In the genomic region with DNA sequence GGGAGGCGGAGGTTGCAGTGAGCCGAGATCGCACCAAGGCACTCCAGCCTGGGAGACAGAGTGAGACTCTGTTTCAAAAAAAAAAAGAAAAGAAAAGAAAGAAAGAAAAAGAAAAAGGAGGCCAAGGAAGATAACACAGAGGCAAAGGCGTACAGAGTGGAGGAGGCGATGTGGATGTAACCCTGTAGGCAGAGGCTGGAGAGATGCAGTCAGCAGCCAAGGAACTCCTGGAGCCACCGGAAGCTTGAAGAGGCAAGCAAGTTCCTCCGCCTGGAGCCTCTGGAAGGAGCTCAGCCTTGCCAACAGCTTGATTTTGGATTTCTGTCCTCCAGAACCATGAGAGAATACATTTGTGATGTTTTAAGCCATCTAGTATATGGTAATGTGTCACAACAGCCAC, we compare ENCODE assay signal across 28 cellular contexts. TPM values are rescaled to one million over a fixed set of nuclear protein-coding genes. Genes with fewer than 3 reads are reported as not detected.
"Had no signal": no experiment of that assay in that cellular context is flagged by ENCODE, and none has a peak within 500 bp of the region (broad histone marks: within the 10 kb centered on the region; RNA-seq: fewer than 3 reads in every experiment).

No MANE protein-coding gene starts in this region.

- ATAC-seq: activated CD4-positive, CD25-positive, alpha-beta regulatory T cell treated with anti-CD3 and anti-CD28 coated beads, Interleukin-2, amount 50 U/mL, for 24 hours; activated CD8-positive, alpha-beta T cell treated with anti-CD3 and anti-CD28 coated beads for 36 hours; activated T-cell treated with anti-CD3 and anti-CD28 coated beads, Interleukin-2, amount 50 U/mL, for 72 hours; body of pancreas; SK-N-SH treated with all-trans-retinoic acid at 6 μM for 48 hours had no signal

- H3K9ac ChIP-seq: KMS-11 had no signal

- H3K27ac Mint-ChIP-seq: activated CD8-positive, alpha-beta T cell treated with anti-CD3 and anti-CD28 coated beads for 36 hours; activated T-cell treated with anti-CD3 and anti-CD28 coated beads, Interleukin-2, amount 50 U/mL, for 72 hours; activated T-helper 2 cell treated with anti-CD3 and anti-CD28 coated beads, Interferon-gamma antibody, Interleukin-2, Interleukin-4, amounts not matched to agents 10 μg/mL and 5 μg/mL and 100 μg/mL, durations not matched to agents 14 hours and 24 hours and 36 hours; T-helper 1 cell treated with Interleukin-12 subunit alpha and Interleukin-12 subunit beta and Interleukin-4 antibody, amounts not matched to agents 30 μg/mL and 1 μg/mL, for 36 hours had no signal

- H3K9me3 ChIP-seq: body of pancreas, MG63, Peyer's patch, SJCRH30 had no signal

- DNase-seq: activated CD4-positive, alpha-beta T cell treated with anti-CD3 and anti-CD28 coated beads for 4 hours; activated CD8-positive, alpha-beta memory T cell treated with anti-CD3 and anti-CD28 coated beads, Interleukin-2, amount 50 U/mL, for 4 hours; activated CD8-positive, alpha-beta T cell treated with anti-CD3 and anti-CD28 coated beads for 36 hours; activated gamma-delta T cell treated with Interleukin-2 at 50 U/mL for 16 hours; activated naive CD4-positive, alpha-beta T cell treated with anti-CD3 and anti-CD28 coated beads, Interleukin-2, amount 50 U/mL, for 16 hours; activated T-cell treated with anti-CD3 and anti-CD28 coated beads, Interleukin-2, amount 50 U/mL, for 72 hours; body of pancreas; central memory CD4-positive, alpha-beta T cell; MG63; MV-4-11; NCI-H1092 treated with DMSO at 0.1 percent for 48 hours; NCI-H1417 treated with DMSO at 0.1 percent for 48 hours; NCI-H1694; NCI-H2029; NCI-H345; NCI-H510A; NCI-H526 treated with DMSO at 0.1 percent for 48 hours; NCI-H82; Peyer's patch; Right ventricle myocardium superior; SJCRH30 had no signal

- H3K4me3 Mint-ChIP-seq: activated CD8-positive, alpha-beta T cell treated with anti-CD3 and anti-CD28 coated beads for 36 hours; activated T-cell treated with anti-CD3 and anti-CD28 coated beads, Interleukin-2, amount 50 U/mL, for 72 hours; T-helper 1 cell treated with Interleukin-12 subunit alpha and Interleukin-12 subunit beta and Interleukin-4 antibody, amounts not matched to agents 30 μg/mL and 1 μg/mL, for 36 hours had no signal

- H3K27ac ChIP-seq: body of pancreas, KMS-11, Peyer's patch, RWPE1, SJCRH30 had no signal

- H3K4me2 ChIP-seq: KMS-11 had no signal

- H3K36me3 ChIP-seq: MG63, Peyer's patch, SJCRH30 had no signal

- FAIRE-seq: bronchial epithelial cell had no signal

- H3K9me3 Mint-ChIP-seq: activated CD8-positive, alpha-beta T cell treated with anti-CD3 and anti-CD28 coated beads for 36 hours; activated T-cell treated with anti-CD3 and anti-CD28 coated beads, Interleukin-2, amount 50 U/mL, for 72 hours; activated T-helper 2 cell treated with anti-CD3 and anti-CD28 coated beads, Interferon-gamma antibody, Interleukin-2, Interleukin-4, amounts not matched to agents 10 μg/mL and 5 μg/mL and 100 μg/mL, durations not matched to agents 14 hours and 24 hours and 36 hours; T-helper 1 cell treated with Interleukin-12 subunit alpha and Interleukin-12 subunit beta and Interleukin-4 antibody, amounts not matched to agents 30 μg/mL and 1 μg/mL, for 36 hours had no signal

- H3K27me3 ChIP-seq: body of pancreas had no signal

- H3K4me3 ChIP-seq: body of pancreas, MG63, Peyer's patch, SJCRH30 had no signal

RNA-seq across cellular contexts. Expression of gene CCDC8, which starts 6.7 kb away (rescaled TPM):
- total RNA-seq: activated CD8-positive, alpha-beta T cell treated with anti-CD3 and anti-CD28 coated beads for 36 hours; activated T-cell treated with anti-CD3 and anti-CD28 coated beads, Interleukin-2, amount 50 U/mL, for 72 hours; activated T-helper 2 cell treated with anti-CD3 and anti-CD28 coated beads, Interferon-gamma antibody, Interleukin-2, Interleukin-4, amounts not matched to agents 10 μg/mL and 5 μg/mL and 100 μg/mL, durations not matched to agents 14 hours and 24 hours and 36 hours had no signal

RNA-seq across cellular contexts. Expression of gene PNMA8C, which starts 8.7 kb away (rescaled TPM):
- total RNA-seq: activated CD8-positive, alpha-beta T cell treated with anti-CD3 and anti-CD28 coated beads for 36 hours; activated T-cell treated with anti-CD3 and anti-CD28 coated beads, Interleukin-2, amount 50 U/mL, for 72 hours; activated T-helper 2 cell treated with anti-CD3 and anti-CD28 coated beads, Interferon-gamma antibody, Interleukin-2, Interleukin-4, amounts not matched to agents 10 μg/mL and 5 μg/mL and 100 μg/mL, durations not matched to agents 14 hours and 24 hours and 36 hours; body of pancreas; bronchial epithelial cell; Peyer's patch; Right ventricle myocardium superior had no signal

RNA-seq across cellular contexts. Expression of gene PNMA8A, which starts 51.3 kb away (rescaled TPM):
- total RNA-seq: activated CD8-positive, alpha-beta T cell treated with anti-CD3 and anti-CD28 coated beads for 36 hours; activated T-helper 2 cell treated with anti-CD3 and anti-CD28 coated beads, Interferon-gamma antibody, Interleukin-2, Interleukin-4, amounts not matched to agents 10 μg/mL and 5 μg/mL and 100 μg/mL, durations not matched to agents 14 hours and 24 hours and 36 hours had no signal
